Comparison of ENCODE assay signal across 27 cellular contexts in genomic region chr4:45527160-45527559, GRCh38.
"Had no signal": no experiment of that assay in that cellular context is flagged by ENCODE, and none has a peak within 500 bp of the region (broad histone marks: within the 10 kb centered on the region; RNA-seq: fewer than 3 reads in every experiment).

No MANE protein-coding gene starts in this region.

- H3K4me3 ChIP-seq: neural progenitor cell, ovary, psoas muscle, skin epidermis, smooth muscle cell, spleen, suprapubic skin, testis, tibial artery, transverse colon, upper lobe of right lung, uterus had no signal

- H3K36me3 ChIP-seq: neural progenitor cell, ovary, spleen, suprapubic skin, tibial artery, transverse colon, upper lobe of right lung, uterus had no signal

- H3K27me3 ChIP-seq: neural progenitor cell, ovary, spleen, suprapubic skin, testis, tibial artery, transverse colon, upper lobe of right lung, uterus had no signal

- H3K9ac ChIP-seq: neural progenitor cell, parathyroid adenoma had no signal

- H3K4me1 ChIP-seq: neural progenitor cell, parathyroid adenoma, psoas muscle, spleen, suprapubic skin, testis, tibial artery, transverse colon, upper lobe of right lung, uterus had no signal

- DNase-seq: natural killer cell; occipital lobe; ovary; psoas muscle; right cardiac atrium; spleen; stimulated activated CD4-positive, alpha-beta T cell treated with anti-CD3 and anti-CD28 coated beads, Interleukin-12 subunit alpha, Interleukin-12 subunit beta, amount 100 ng/mL, for 4 hours; stimulated activated CD4-positive, alpha-beta T cell treated with anti-CD3 and anti-CD28 coated beads, Interleukin-1b, Interleukin-23, amount 100 ng/mL, for 48 hours; stimulated activated CD4-positive, alpha-beta T cell treated with anti-CD3 and anti-CD28 coated beads, Interleukin-4, amount 100 ng/mL, for 1 hour; stimulated activated CD4-positive, alpha-beta T cell treated with anti-CD3 and anti-CD28 coated beads, Interleukin-4, amount 100 ng/mL, for 4 hours; stimulated activated CD8-positive, alpha-beta memory T cell treated with anti-CD3 and anti-CD28 coated beads, Interleukin-4, amount 100 ng/mL, for 48 hours; stimulated activated naive CD4-positive, alpha-beta T cell; stimulated activated naive CD8-positive, alpha-beta T cell treated with anti-CD3 and anti-CD28 coated beads, Interleukin-15, amount 100 ng/mL, for 72 hours; stimulated activated naive CD8-positive, alpha-beta T cell treated with anti-CD3 and anti-CD28 coated beads, Interleukin-15, Interleukin-2, amounts not matched to agents 100 U/mL and 50 U/mL, for 24 hours; substantia nigra; testis; tibial artery; transverse colon; upper lobe of right lung; uterus had no signal

- H2AFZ ChIP-seq: neural progenitor cell, parathyroid adenoma had no signal

- ATAC-seq: natural killer cell; psoas muscle; right cardiac atrium; sciatic nerve; stimulated activated memory B cell treated with anti-CD40 and anti-IgM and Interleukin-4, amounts not matched to agents 10 μg/mL and 1 μg/mL and 100 μg/mL, for 72 hours; stimulated activated naive CD8-positive, alpha-beta T cell treated with anti-CD3 and anti-CD28 coated beads, Interleukin-15, amount 100 ng/mL, for 72 hours; stimulated activated naive CD8-positive, alpha-beta T cell treated with anti-CD3 and anti-CD28 coated beads, Interleukin-15, Interleukin-2, amounts not matched to agents 100 U/mL and 50 U/mL, for 24 hours; upper lobe of right lung had no signal

- H3K4me2 ChIP-seq: neural progenitor cell, smooth muscle cell had no signal

- H3K27ac ChIP-seq: neural progenitor cell, ovary, parathyroid adenoma, psoas muscle, skin epidermis, spleen, suprapubic skin, testis, tibial artery, transverse colon, upper lobe of right lung, uterus had no signal

- H3K79me2 ChIP-seq: parathyroid adenoma had no signal

- H3K9me3 ChIP-seq: ovary, psoas muscle, testis, transverse colon, upper lobe of right lung, uterus had no signal
